1 cellular context compared by ENCODE assay signal in the genomic region with DNA sequence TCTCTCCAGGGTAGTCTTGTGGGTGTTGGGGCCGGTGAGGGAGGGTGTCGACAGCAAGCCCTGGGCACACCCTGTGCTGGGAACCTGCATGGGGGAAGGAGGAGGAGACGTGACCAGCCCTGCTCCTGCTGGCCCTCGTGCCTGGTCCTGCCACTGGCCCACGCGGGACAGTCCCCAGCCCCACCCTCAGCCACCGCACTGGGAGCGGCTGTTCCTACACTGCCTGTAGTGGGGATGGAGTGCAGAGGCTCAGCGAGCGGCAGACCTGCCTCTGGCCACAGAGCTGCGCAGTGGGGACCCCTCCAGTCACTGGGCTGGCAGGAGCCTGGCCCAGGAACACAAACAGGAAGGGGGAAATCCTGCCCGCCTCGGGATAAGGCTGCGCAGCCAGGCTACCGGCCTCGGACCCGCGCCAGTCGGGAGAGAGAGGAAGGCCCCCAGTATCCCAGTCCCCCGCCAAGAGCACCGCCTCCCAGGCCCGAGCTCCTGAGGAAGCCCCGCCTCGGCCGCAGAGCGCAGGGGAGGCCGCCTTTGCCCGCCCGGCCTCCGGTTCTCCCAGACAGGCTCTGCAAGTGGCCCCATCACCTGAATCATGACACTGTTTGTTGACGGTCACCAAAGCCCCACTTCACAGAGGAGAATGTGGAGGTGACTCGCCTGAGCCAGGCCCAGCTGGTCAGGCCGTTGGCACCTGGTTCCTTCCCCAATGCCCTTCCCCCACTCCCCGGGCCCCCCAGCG.
TF ChIP-seq lines count a peak whose summit lies in the region.

No MANE protein-coding gene starts in this region.

TF ChIP-seq in SK-N-SH, 30 proteins besides CTCF, POLR2A, EP300 and RAD21 (continued from another document):
- TF ChIP-seq, protein P1, sequence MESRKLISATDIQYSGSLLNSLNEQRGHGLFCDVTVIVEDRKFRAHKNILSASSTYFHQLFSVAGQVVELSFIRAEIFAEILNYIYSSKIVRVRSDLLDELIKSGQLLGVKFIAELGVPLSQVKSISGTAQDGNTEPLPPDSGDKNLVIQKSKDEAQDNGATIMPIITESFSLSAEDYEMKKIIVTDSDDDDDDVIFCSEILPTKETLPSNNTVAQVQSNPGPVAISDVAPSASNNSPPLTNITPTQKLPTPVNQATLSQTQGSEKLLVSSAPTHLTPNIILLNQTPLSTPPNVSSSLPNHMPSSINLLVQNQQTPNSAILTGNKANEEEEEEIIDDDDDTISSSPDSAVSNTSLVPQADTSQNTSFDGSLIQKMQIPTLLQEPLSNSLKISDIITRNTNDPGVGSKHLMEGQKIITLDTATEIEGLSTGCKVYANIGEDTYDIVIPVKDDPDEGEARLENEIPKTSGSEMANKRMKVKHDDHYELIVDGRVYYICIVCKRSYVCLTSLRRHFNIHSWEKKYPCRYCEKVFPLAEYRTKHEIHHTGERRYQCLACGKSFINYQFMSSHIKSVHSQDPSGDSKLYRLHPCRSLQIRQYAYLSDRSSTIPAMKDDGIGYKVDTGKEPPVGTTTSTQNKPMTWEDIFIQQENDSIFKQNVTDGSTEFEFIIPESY (IDR thresholded peaks at IDR 0.05; ENCODE audit: borderline replicate concordance, low read depth): no peak
- TF ChIP-seq EZH2phosphoT487 (IDR thresholded peaks at IDR 0.05; ENCODE audit: borderline replicate concordance, low read depth) (no peak), NRF1 (IDR thresholded peaks at IDR 0.05; ENCODE audit: low read depth, low read length) (no peak), JUND (IDR thresholded peaks at IDR 0.05) (no peak), MXI1 (IDR thresholded peaks at IDR 0.05; ENCODE audit: low read depth, low read length) (no peak), FOSL2 (IDR thresholded peaks at IDR 0.05; ENCODE audit: borderline replicate concordance, low read depth) (no peak), CHD2 (IDR thresholded peaks at IDR 0.05; ENCODE audit: low read length, partially characterized antibody) (no peak), RFX5 (IDR thresholded peaks at IDR 0.05; ENCODE audit: low read length) (no peak)
- TF ChIP-seq, protein P2, sequence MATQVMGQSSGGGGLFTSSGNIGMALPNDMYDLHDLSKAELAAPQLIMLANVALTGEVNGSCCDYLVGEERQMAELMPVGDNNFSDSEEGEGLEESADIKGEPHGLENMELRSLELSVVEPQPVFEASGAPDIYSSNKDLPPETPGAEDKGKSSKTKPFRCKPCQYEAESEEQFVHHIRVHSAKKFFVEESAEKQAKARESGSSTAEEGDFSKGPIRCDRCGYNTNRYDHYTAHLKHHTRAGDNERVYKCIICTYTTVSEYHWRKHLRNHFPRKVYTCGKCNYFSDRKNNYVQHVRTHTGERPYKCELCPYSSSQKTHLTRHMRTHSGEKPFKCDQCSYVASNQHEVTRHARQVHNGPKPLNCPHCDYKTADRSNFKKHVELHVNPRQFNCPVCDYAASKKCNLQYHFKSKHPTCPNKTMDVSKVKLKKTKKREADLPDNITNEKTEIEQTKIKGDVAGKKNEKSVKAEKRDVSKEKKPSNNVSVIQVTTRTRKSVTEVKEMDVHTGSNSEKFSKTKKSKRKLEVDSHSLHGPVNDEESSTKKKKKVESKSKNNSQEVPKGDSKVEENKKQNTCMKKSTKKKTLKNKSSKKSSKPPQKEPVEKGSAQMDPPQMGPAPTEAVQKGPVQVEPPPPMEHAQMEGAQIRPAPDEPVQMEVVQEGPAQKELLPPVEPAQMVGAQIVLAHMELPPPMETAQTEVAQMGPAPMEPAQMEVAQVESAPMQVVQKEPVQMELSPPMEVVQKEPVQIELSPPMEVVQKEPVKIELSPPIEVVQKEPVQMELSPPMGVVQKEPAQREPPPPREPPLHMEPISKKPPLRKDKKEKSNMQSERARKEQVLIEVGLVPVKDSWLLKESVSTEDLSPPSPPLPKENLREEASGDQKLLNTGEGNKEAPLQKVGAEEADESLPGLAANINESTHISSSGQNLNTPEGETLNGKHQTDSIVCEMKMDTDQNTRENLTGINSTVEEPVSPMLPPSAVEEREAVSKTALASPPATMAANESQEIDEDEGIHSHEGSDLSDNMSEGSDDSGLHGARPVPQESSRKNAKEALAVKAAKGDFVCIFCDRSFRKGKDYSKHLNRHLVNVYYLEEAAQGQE (IDR thresholded peaks at IDR 0.05; ENCODE audit: low read depth, low read length): no peak
TF ChIP-seq in SK-N-SH: peak in this region for 0.
